ENCODE assay signal across 1 cellular context in the genomic region with DNA sequence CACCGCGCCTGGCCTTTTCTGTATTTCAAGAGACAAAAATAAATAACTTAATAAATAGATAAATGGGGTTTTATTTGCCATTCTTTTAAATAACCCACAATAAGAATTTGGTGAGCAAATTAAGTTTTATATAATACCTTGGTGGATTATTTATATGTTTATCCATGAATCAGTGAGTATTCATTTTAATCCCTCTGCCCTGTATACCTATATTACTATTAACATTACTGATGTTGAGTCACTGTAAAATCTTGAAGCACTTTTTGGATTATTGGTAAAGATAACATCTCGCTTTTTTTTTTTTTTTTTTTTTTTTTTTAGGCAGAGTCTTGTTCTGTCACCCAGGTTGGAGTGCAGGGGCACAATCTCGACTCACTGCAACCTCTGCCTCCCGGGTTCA.
A peak's percentile ranks its signal among the peaks of the same experiment; 100 is the strongest.
TF ChIP-seq lines count a peak whose summit lies in the region.

No MANE protein-coding gene starts in this region.

TF ChIP-seq in K562, 482 proteins besides CTCF, POLR2A, EP300 and RAD21:
- TF ChIP-seq, protein P1, sequence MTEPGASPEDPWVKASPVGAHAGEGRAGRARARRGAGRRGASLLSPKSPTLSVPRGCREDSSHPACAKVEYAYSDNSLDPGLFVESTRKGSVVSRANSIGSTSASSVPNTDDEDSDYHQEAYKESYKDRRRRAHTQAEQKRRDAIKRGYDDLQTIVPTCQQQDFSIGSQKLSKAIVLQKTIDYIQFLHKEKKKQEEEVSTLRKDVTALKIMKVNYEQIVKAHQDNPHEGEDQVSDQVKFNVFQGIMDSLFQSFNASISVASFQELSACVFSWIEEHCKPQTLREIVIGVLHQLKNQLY (CRISPR knock-in tag; conservative IDR thresholded peaks at IDR 0.05): no peak
- TF ChIP-seq ZKSCAN1 (IDR thresholded peaks at IDR 0.05; ENCODE audit: low read depth, low read length) (no peak), ZNF384 (IDR thresholded peaks at IDR 0.05; ENCODE audit: low read depth, low read length) (0 out of 2 replicates have a peak, but pooled peaks have one; percentile 36)
TF ChIP-seq in K562: peak in this region for 1.
